ENCODE assay signal across 23 cellular contexts in genomic region chr5:116291271-116291670, GRCh38.
A peak's percentile ranks its signal among the peaks of the same experiment; 100 is the strongest.
DNase-seq lines count a peak whose midpoint lies in the region; ATAC-seq and TF ChIP-seq lines count a peak whose summit lies in the region.
"Had no signal": no experiment of that assay in that cellular context is flagged by ENCODE, and none has a peak within 500 bp of the region (broad histone marks: within the 10 kb centered on the region; RNA-seq: fewer than 3 reads in every experiment).

No MANE protein-coding gene starts in this region.

- H3K4me3 ChIP-seq in SK-N-MC (no peak overlapping the region), fibroblast of the aortic adventitia (ENCODE audit: low read depth, low read length) (no peak overlapping the region), parathyroid adenoma (ENCODE audit: low read depth, low read length) (peak overlapping the region; percentile 17)
- H3K4me3 ChIP-seq in CD4-positive, alpha-beta memory T cell (ENCODE audit: low read length in 2 of 2) = no peak overlapping the region
- H3K4me3 ChIP-seq: A549, GM23248, K562, MG63 had no signal

- peaks cover 18% of the 10 kb centered on the region for H3K9me3 Mint-ChIP-seq in chondrocyte (ENCODE audit: low read depth)
- peaks cover 4 to 53% (median 38%) of the 10 kb centered on the region in 8 donors for H3K9me3 Mint-ChIP-seq in CD4-positive, alpha-beta memory T cell
- H3K9me3 Mint-ChIP-seq in activated naive CD8-positive, alpha-beta T cell treated with anti-CD3 and anti-CD28 coated beads, Interleukin-2, amount 50 U/mL, for 24 hours = peaks cover 35% of the 10 kb centered on the region

- H2AFZ ChIP-seq in parathyroid adenoma = no peak overlapping the region
- H2AFZ ChIP-seq: GM23248 had no signal

- no peak for TF ChIP-seq CTCF in chondrocyte (IDR thresholded peaks at IDR 0.05)
- no peak for TF ChIP-seq CTCF in fibroblast of the aortic adventitia (IDR thresholded peaks at IDR 0.05; ENCODE audit: insufficient read depth, low read length)
- TF ChIP-seq CTCF in parathyroid adenoma (IDR thresholded peaks at IDR 0.05) = no peak

- H3K27me3 ChIP-seq in parathyroid adenoma (ENCODE audit: control insufficient read depth, insufficient read depth, low read length) = no peaks in the 10 kb centered on the region
- H3K27me3 ChIP-seq in CD4-positive, alpha-beta memory T cell (ENCODE audit: insufficient read depth, low read length) = no peaks in the 10 kb centered on the region
- H3K27me3 ChIP-seq: MG63 had no signal

- no peak for DNase-seq in SK-N-MC (ENCODE audit: low read depth, low spot score)
- DNase-seq in chondrocyte (ENCODE audit: low spot score) = no peak
- DNase-seq in fibroblast of the aortic adventitia (ENCODE audit: low read depth) = peak; percentile 23
- DNase-seq in CD4-positive, alpha-beta memory T cell = no peak
- DNase-seq in activated naive CD8-positive, alpha-beta T cell treated with anti-CD3 and anti-CD28 coated beads, Interleukin-2, amount 50 U/mL, for 24 hours = no peak
- DNase-seq in SK-N-DZ (ENCODE audit: low spot score) = no peak
- DNase-seq: C1 segment of cervical spinal cord; Caco-2; CD8-positive, alpha-beta T cell; DND-41; GM23248; H7; MG63; NCI-H2029; NCI-H446; NCI-H524 treated with DMSO at 0.1 percent for 48 hours; NCI-H82; NK-92 treated with Interleukin-12 subunit alpha and Interleukin-12 subunit beta, amount 100 ng/mL, for 24 hours; PC-3 had no signal

- peak overlapping the region; percentile 43 for H3K4me2 ChIP-seq in parathyroid adenoma (ENCODE audit: low read length)
- H3K4me2 ChIP-seq: A549 had no signal

- H3K4me1 Mint-ChIP-seq in chondrocyte (ENCODE audit: low read depth) = peaks cover 27% of the 10 kb centered on the region
- peaks cover 0 to 1% (median 0%) of the 10 kb centered on the region in 4 donors for H3K4me1 Mint-ChIP-seq in CD4-positive, alpha-beta memory T cell
- no peaks in the 10 kb centered on the region for H3K4me1 Mint-ChIP-seq in activated naive CD8-positive, alpha-beta T cell treated with anti-CD3 and anti-CD28 coated beads, Interleukin-2, amount 50 U/mL, for 24 hours

- no peak overlapping the region for H3K4me3 Mint-ChIP-seq in chondrocyte (ENCODE audit: unreplicated experiment)
- H3K4me3 Mint-ChIP-seq in CD4-positive, alpha-beta memory T cell = no peak overlapping the region
- H3K4me3 Mint-ChIP-seq in activated naive CD8-positive, alpha-beta T cell treated with anti-CD3 and anti-CD28 coated beads, Interleukin-2, amount 50 U/mL, for 24 hours = no peak overlapping the region
- H3K4me3 Mint-ChIP-seq: CD8-positive, alpha-beta T cell had no signal

- H3K36me3 ChIP-seq in SK-N-MC (ENCODE audit: insufficient read depth, low read length) (no peaks in the 10 kb centered on the region), parathyroid adenoma (ENCODE audit: control insufficient read depth, insufficient read depth, low read length) (no peaks in the 10 kb centered on the region)
- H3K36me3 ChIP-seq in CD4-positive, alpha-beta memory T cell (ENCODE audit: insufficient read depth, low read length) = peaks cover 8% of the 10 kb centered on the region
- H3K36me3 ChIP-seq: MG63 had no signal

- H3K27ac ChIP-seq in SK-N-MC (peak overlapping the region; percentile 70; the same call in 1 of the 2 replicates), parathyroid adenoma (no peak overlapping the region)
- H3K27ac ChIP-seq in CD4-positive, alpha-beta memory T cell (ENCODE audit: low read depth, low read length) = no peak overlapping the region
- H3K27ac ChIP-seq: A549, GM23248 had no signal

- H3K27me3 Mint-ChIP-seq in chondrocyte (ENCODE audit: low read depth) = no peaks in the 10 kb centered on the region
- H3K27me3 Mint-ChIP-seq in CD4-positive, alpha-beta memory T cell = no peaks in the 10 kb centered on the region
- no peaks in the 10 kb centered on the region for H3K27me3 Mint-ChIP-seq in activated naive CD8-positive, alpha-beta T cell treated with anti-CD3 and anti-CD28 coated beads, Interleukin-2, amount 50 U/mL, for 24 hours

- POLR2A ChIA-PET in CD4-positive, alpha-beta memory T cell (lab: Charles Lee; ENCODE audit: partially characterized antibody) = no interaction called here

- no peaks in the 10 kb centered on the region for H3K79me2 ChIP-seq in parathyroid adenoma

- ATAC-seq in activated naive CD8-positive, alpha-beta T cell treated with anti-CD3 and anti-CD28 coated beads, Interleukin-2, amount 50 U/mL, for 24 hours = no peak
- ATAC-seq: A549; CD8-positive, alpha-beta T cell; HepG2; K562; PC-3 had no signal

- CTCF ChIA-PET in CD4-positive, alpha-beta memory T cell (lab: Charles Lee; ENCODE audit: partially characterized antibody) = no interaction called here

- H3K27ac Mint-ChIP-seq in chondrocyte (ENCODE audit: unreplicated experiment) = peak overlapping the region; percentile 91
- H3K27ac Mint-ChIP-seq in CD4-positive, alpha-beta memory T cell = no peak overlapping the region
- H3K27ac Mint-ChIP-seq in activated naive CD8-positive, alpha-beta T cell treated with anti-CD3 and anti-CD28 coated beads, Interleukin-2, amount 50 U/mL, for 24 hours = no peak overlapping the region
- H3K27ac Mint-ChIP-seq: CD8-positive, alpha-beta T cell had no signal

- intact Hi-C loops in CD4-positive, alpha-beta memory T cell (cut with micrococcal nuclease) = no loop called here

- H3K9ac ChIP-seq in SK-N-MC (ENCODE audit: insufficient read length) (no peak overlapping the region), parathyroid adenoma (no peak overlapping the region)
- H3K9ac ChIP-seq: GM23248 had no signal

- H3K9me3 ChIP-seq in SK-N-MC (ENCODE audit: low read depth, low read length) = no peaks in the 10 kb centered on the region
- peaks cover 4% of the 10 kb centered on the region for H3K9me3 ChIP-seq in parathyroid adenoma (ENCODE audit: control insufficient read depth, low read length)
- H3K9me3 ChIP-seq in CD4-positive, alpha-beta memory T cell (ENCODE audit: control insufficient read depth in 1 of 2, low read length in 2 of 2) = peaks cover 0 to 3% of the 10 kb centered on the region in 2 donors
- H3K9me3 ChIP-seq: A549, Caco-2 had no signal

- peaks cover 4% of the 10 kb centered on the region for H3K4me1 ChIP-seq in parathyroid adenoma
- no peaks in the 10 kb centered on the region for H3K4me1 ChIP-seq in CD4-positive, alpha-beta memory T cell (ENCODE audit: insufficient read depth, low read length)
- H3K4me1 ChIP-seq: A549, Caco-2 had no signal

- peaks cover 9% of the 10 kb centered on the region for H3K36me3 Mint-ChIP-seq in chondrocyte (ENCODE audit: low read depth)
- peaks cover 61 to 68% of the 10 kb centered on the region in 2 donors for H3K36me3 Mint-ChIP-seq in CD4-positive, alpha-beta memory T cell
- peaks cover 56% of the 10 kb centered on the region for H3K36me3 Mint-ChIP-seq in activated naive CD8-positive, alpha-beta T cell treated with anti-CD3 and anti-CD28 coated beads, Interleukin-2, amount 50 U/mL, for 24 hours (ENCODE audit: low read depth)
